Comparison of ENCODE assay signal across 8 cellular contexts in genomic region chr9:5949103-5949699, GRCh38. TPM values are rescaled to one million over a fixed set of nuclear protein-coding genes. Genes with fewer than 3 reads are reported as not detected.
DNase-seq lines count a peak whose midpoint lies in the region; ATAC-seq, FAIRE-seq and TF ChIP-seq lines count a peak whose summit lies in the region.

No MANE protein-coding gene starts in this region.

- H3K4me2 ChIP-seq in DOHH2 (ENCODE audit: low read length), result peak overlapping the region; percentile 4

- intact Hi-C loops in psoas muscle (cut with DNase I), result no loop called here

- H3K9me2 ChIP-seq in DOHH2 (replicated peaks; ENCODE audit: control insufficient read depth, low read length), result no peaks in the 10 kb centered on the region

- H3K27me3 ChIP-seq in DOHH2 (ENCODE audit: control insufficient read depth, low read length) (no peaks in the 10 kb centered on the region), bronchial epithelial cell (ENCODE audit: control insufficient read depth, insufficient read depth, low read length) (no peaks in the 10 kb centered on the region), psoas muscle (ENCODE audit: insufficient read depth in 3 of 3, low read length in 2 of 3) (no peaks in the 10 kb centered on the region)

- no peaks in the 10 kb centered on the region for H3F3A ChIP-seq in DOHH2 (ENCODE audit: control insufficient read depth, insufficient read depth)

- DNase-seq in NCI-H2196 treated with DMSO at 0.1 percent for 48 hours (lab: John Stamatoyannopoulos, UW; ENCODE audit: unreplicated experiment), result peak; percentile 67
- peak; percentile 60 for DNase-seq in bronchial epithelial cell (ENCODE audit: low read depth)
- no peak for DNase-seq in psoas muscle
- no peak for DNase-seq in effector CD4-positive, alpha-beta T cell
- DNase-seq in GM13976 (ENCODE audit: low spot score), result no peak
- DNase-seq in NCI-H2227 (lab: John Stamatoyannopoulos, UW; ENCODE audit: unreplicated experiment), result no peak

- H4K20me1 ChIP-seq in DOHH2 (ENCODE audit: control insufficient read depth, insufficient read depth, low read depth, low read length), result no peaks in the 10 kb centered on the region

- no peaks in the 10 kb centered on the region for H3K79me2 ChIP-seq in DOHH2 (ENCODE audit: control insufficient read depth, low read length)

- TF ChIP-seq CTCF in DOHH2 (IDR thresholded peaks at IDR 0.05; ENCODE audit: low read depth, low read length, poor library complexity, severe bottlenecking) (no peak), bronchial epithelial cell (IDR thresholded peaks at IDR 0.05; ENCODE audit: insufficient read depth, low read length, severe bottlenecking) (no peak), psoas muscle (IDR thresholded peaks at IDR 0.05) (no peak), GM13976 (IDR thresholded peaks at IDR 0.05; ENCODE audit: borderline replicate concordance, control extremely low read depth, extremely low read depth, insufficient read depth, missing control alignments) (no peak)

- WGBS in psoas muscle, 3 donors, result 16 to 20% (median 18%) methylated on average over 5 of the region's 5 CpGs

- H3K36me3 ChIP-seq in DOHH2 (ENCODE audit: control insufficient read depth, low read length) (no peaks in the 10 kb centered on the region), bronchial epithelial cell (ENCODE audit: control insufficient read depth, insufficient read depth, low read length) (no peaks in the 10 kb centered on the region), psoas muscle (ENCODE audit: insufficient read depth in 1 of 2, low read depth in 1 of 2) (no peaks in the 10 kb centered on the region)

- in situ Hi-C loops in GM13976 (cut with MboI; ENCODE audit: low sequenced_read_pairs, unreplicated experiment), result no loop called here

- no peak overlapping the region for H3K27ac ChIP-seq in DOHH2 (ENCODE audit: low read depth, low read length)
- no peak overlapping the region for H3K27ac ChIP-seq in psoas muscle

- FAIRE-seq in bronchial epithelial cell (lab: Jason Lieb, UNC), result no peak

- no peaks in the 10 kb centered on the region for H3K9me3 ChIP-seq in DOHH2 (ENCODE audit: control insufficient read depth, insufficient read depth, low read length)
- no peaks in the 10 kb centered on the region for H3K9me3 ChIP-seq in psoas muscle

- H3K4me1 ChIP-seq in DOHH2 (ENCODE audit: control insufficient read depth, low read length), result peaks cover 10% of the 10 kb centered on the region
- peaks cover 29% of the 10 kb centered on the region for H3K4me1 ChIP-seq in psoas muscle

- H3K4me3 ChIP-seq in DOHH2 (ENCODE audit: low read length), result no peak overlapping the region
- no peak overlapping the region for H3K4me3 ChIP-seq in bronchial epithelial cell (ENCODE audit: low read depth, low read length)
- H3K4me3 ChIP-seq in psoas muscle, result peak overlapping the region; percentile 35

- ATAC-seq in GM21515 (IDR thresholded peaks at IDR 0.05; ENCODE audit: unreplicated experiment) (peak; percentile 59), psoas muscle (peak; percentile 51 to 79 (median 65))

RNA-seq across cellular contexts. Expression of gene MLANA, which starts 58.5 kb away (rescaled TPM):
- total RNA-seq in bronchial epithelial cell (not detected in 2 replicates), psoas muscle (not detected)
- under 1 TPM in 1 of 3 donors, not detected in 2; 0.03 TPM for polyA plus RNA-seq in psoas muscle

Comparison
In these comparisons a context has a peak if more than half of its experiments do, and no peak if none do; other contexts are left out.
1. DNase-seq: peak in NCI-H2196 treated with DMSO at 0.1 percent for 48 hours (single experiment) and bronchial epithelial cell (single experiment); none in psoas muscle (0 of 2), effector CD4-positive, alpha-beta T cell (single experiment), GM13976 (single experiment) and NCI-H2227 (single experiment).